9 cellular contexts compared by ENCODE assay signal in genomic region chr1:41382531-41383090, GRCh38. TPM values are rescaled to one million over a fixed set of nuclear protein-coding genes. Genes with fewer than 3 reads are reported as not detected.
DNase-seq lines count a peak whose midpoint lies in the region; ATAC-seq, FAIRE-seq and TF ChIP-seq lines count a peak whose summit lies in the region.
"Had no signal": no experiment of that assay in that cellular context is flagged by ENCODE, and none has a peak within 500 bp of the region (broad histone marks: within the 10 kb centered on the region; RNA-seq: fewer than 3 reads in every experiment).

No MANE protein-coding gene starts in this region.

- no peak for FAIRE-seq in kidney (lab: Jason Lieb, UNC)
- FAIRE-seq: TTC549 had no signal

- peak; percentile 54 to 56 for DNase-seq in NCI-H2081 (lab: John Stamatoyannopoulos, UW)
- DNase-seq in NCI-H2081 treated with DMSO at 0.1 percent for 48 hours (lab: John Stamatoyannopoulos, UW), result no peak
- DNase-seq in amniotic epithelial cell (ENCODE audit: low read depth), result peak; percentile 50
- DNase-seq in kidney, result peak; percentile 87
- no peak for DNase-seq in dedifferentiated amniotic fluid mesenchymal stem cell (ENCODE audit: extremely low spot score)

- 7% methylated on average over 40 of the region's 40 CpGs for WGBS in thymus

- H3K27ac ChIP-seq in kidney (ENCODE audit: low read depth in 2 of 2, low read length in 2 of 2) (peak overlapping the region; percentile 40 to 71), thymus (ENCODE audit: low read depth) (no peak overlapping the region)

- intact Hi-C loops in kidney (cut with DNase I), result no loop called here

- no peak for TF ChIP-seq CTCF in kidney (IDR thresholded peaks at IDR 0.05; ENCODE audit: borderline replicate concordance, extremely low read depth, insufficient read depth)

- H3K4me3 ChIP-seq in kidney (ENCODE audit: low read length in 2 of 2), result peak overlapping the region in 1 of 2 donors; percentile 41
- peak overlapping the region; percentile 64 for H3K4me3 ChIP-seq in thymus (ENCODE audit: low read length)

- H3K36me3 ChIP-seq in kidney (ENCODE audit: control insufficient read depth in 1 of 2, insufficient read depth in 2 of 2, low read length in 2 of 2) (no peaks in the 10 kb centered on the region), thymus (ENCODE audit: control insufficient read depth, insufficient read depth) (peaks cover 3% of the 10 kb centered on the region)

- no peak for ATAC-seq in GM21423 (IDR thresholded peaks at IDR 0.05; ENCODE audit: unreplicated experiment)
- ATAC-seq in HG02884 (IDR thresholded peaks at IDR 0.05; ENCODE audit: unreplicated experiment), result no peak

- no peak overlapping the region for H3K9ac ChIP-seq in kidney (ENCODE audit: low read length in 2 of 2)

- H3K4me1 ChIP-seq in kidney (ENCODE audit: control insufficient read depth in 1 of 2, insufficient read depth in 1 of 2, low read depth in 1 of 2, low read length in 2 of 2) (peaks cover 7 to 16% of the 10 kb centered on the region in 2 donors), thymus (ENCODE audit: control insufficient read depth, insufficient read depth, low read length) (peaks cover 57% of the 10 kb centered on the region)

- H3K9me3 ChIP-seq in kidney (ENCODE audit: control insufficient read depth in 1 of 2, low read length in 2 of 2) (no peaks in the 10 kb centered on the region), thymus (ENCODE audit: control insufficient read depth) (peaks cover 2% of the 10 kb centered on the region)

- peaks cover 20% of the 10 kb centered on the region for H3K27me3 ChIP-seq in thymus (ENCODE audit: control insufficient read depth, insufficient read depth)

RNA-seq across cellular contexts. Expression of gene FOXO6, which starts 21.4 kb away (rescaled TPM):
- 1.0 TPM for total RNA-seq in kidney
- 0.47 TPM for polyA plus RNA-seq in kidney (ENCODE audit: insufficient read depth, low read depth, low replicate concordance)
- polyA plus RNA-seq in thymus, result 1.1 TPM

Comparison
In these comparisons a context has a peak if more than half of its experiments do, and no peak if none do; other contexts are left out.
1. DNase-seq: peak in NCI-H2081 (2 of 2), amniotic epithelial cell (single experiment) and kidney (single experiment); none in NCI-H2081 treated with DMSO at 0.1 percent for 48 hours (single experiment) and dedifferentiated amniotic fluid mesenchymal stem cell (single experiment).